Comparison of ENCODE assay signal across 8 cellular contexts in the genomic region with DNA sequence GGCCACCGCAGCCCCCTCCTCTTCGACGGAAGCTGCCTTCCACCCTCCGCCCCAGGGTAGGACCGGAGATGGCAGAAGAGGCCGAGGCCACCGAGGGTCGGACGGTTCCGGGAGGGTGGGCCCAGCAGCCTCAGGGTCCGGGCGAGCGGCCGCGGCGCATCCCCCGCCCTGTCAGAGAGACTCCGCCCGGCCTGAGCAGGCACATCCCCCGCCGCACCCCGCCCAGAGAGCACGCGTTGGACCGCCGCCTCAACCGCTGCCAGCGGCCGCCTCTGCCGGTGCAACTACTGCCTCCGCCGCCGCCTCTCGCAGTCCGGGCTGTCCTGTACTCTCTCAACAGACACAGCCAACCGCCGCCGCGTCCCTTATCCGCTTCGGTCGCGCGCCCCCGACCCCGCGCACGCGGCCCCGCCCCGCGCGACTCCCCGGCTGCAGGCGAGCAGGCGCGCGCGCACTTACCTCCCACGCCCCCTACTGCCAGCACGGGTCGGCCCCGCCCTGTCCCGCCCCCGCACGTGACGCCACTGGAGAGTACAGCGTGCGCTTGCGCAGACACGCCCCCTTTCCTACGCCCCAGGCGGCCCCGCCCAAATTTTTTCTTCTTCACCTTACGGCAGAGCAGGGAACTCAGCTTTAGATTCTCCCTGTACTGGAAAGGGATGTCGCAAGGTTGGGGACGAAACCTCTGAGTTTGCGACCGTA. TPM values are rescaled to one million over a fixed set of nuclear protein-coding genes. Genes with fewer than 3 reads are reported as not detected.
A peak's percentile ranks its signal among the peaks of the same experiment; 100 is the strongest.
DNase-seq lines count a peak whose midpoint lies in the region; ATAC-seq and TF ChIP-seq lines count a peak whose summit lies in the region.

Gene MYO9A (minus strand): TSS at position 453 of the 702 bp plus-strand sequence. CDS start 71,587 bp downstream, outside the sequence.

- no peaks in the 10 kb centered on the region for H3K9me3 ChIP-seq in ascending aorta
- H3K9me3 ChIP-seq in right atrium auricular region = no peaks in the 10 kb centered on the region
- H3K9me3 ChIP-seq in prostate gland = no peaks in the 10 kb centered on the region

- TF ChIP-seq POLR2A in prostate gland (IDR thresholded peaks at IDR 0.05) = peak; percentile 86

- WGBS in prostate gland = under 1% methylated on average over 40 of the region's 79 CpGs

- H3K27ac ChIP-seq in ascending aorta (peak within 1 kb of the TSS; percentile 90 to 97), right atrium auricular region (peak within 1 kb of the TSS; percentile 97 to 99), prostate gland (peak within 1 kb of the TSS; percentile 94 to 96)

- H3K36me3 ChIP-seq in ascending aorta (no peaks in the 10 kb centered on the region), right atrium auricular region (no peaks in the 10 kb centered on the region), prostate gland (no peaks in the 10 kb centered on the region)

- ATAC-seq in GM18499 (IDR thresholded peaks at IDR 0.05; ENCODE audit: insufficient read depth, unreplicated experiment) = peak; percentile 61
- peak; percentile 62 for ATAC-seq in HG02981 (IDR thresholded peaks at IDR 0.05; ENCODE audit: unreplicated experiment)

- H3K27me3 ChIP-seq in ascending aorta (no peaks in the 10 kb centered on the region), right atrium auricular region (no peaks in the 10 kb centered on the region), prostate gland (replicated peaks; ENCODE audit: insufficient read depth) (no peaks in the 10 kb centered on the region)

- H3K4me3 ChIP-seq in ascending aorta (peak within 1 kb of the TSS; percentile 74 to 87), right atrium auricular region (peak within 1 kb of the TSS; percentile 88 to 92), prostate gland (peak within 1 kb of the TSS; percentile 70 to 93)

- no peak for TF ChIP-seq CTCF in ascending aorta (IDR thresholded peaks at IDR 0.05)
- TF ChIP-seq CTCF in right atrium auricular region (IDR thresholded peaks at IDR 0.05) = peak in 1 of 2 donors; percentile 42
- TF ChIP-seq CTCF in prostate gland (IDR thresholded peaks at IDR 0.05) = peak; percentile 35 to 66 (median 40)

- DNase-seq in NCI-H2029 (lab: John Stamatoyannopoulos, UW) (peak; percentile 86), T-helper 22 cell (ENCODE audit: low read depth) (peak; percentile 96), ascending aorta (ENCODE audit: low spot score in 2 of 2) (peak; percentile 84 to 99), right atrium auricular region (ENCODE audit: low spot score) (peak; percentile 99), prostate gland (ENCODE audit: low spot score) (peak; percentile 98), ureter (ENCODE audit: low spot score) (peak; percentile 99)

- intact Hi-C loops in ascending aorta (cut with DNase I) = loop anchor here (1.0 to 5.0 kb wide), 4 partner anchors 37 to 354 kb away; partner anchors contain the start of genes ARIH1 and PARP6
- intact Hi-C loops in prostate gland (cut with DNase I) = loop anchor here (10.0 kb wide), 1 partner anchor 107 kb away; no protein-coding TSS in a partner anchor

- H3K4me1 ChIP-seq in ascending aorta (peaks cover 0 to 10% of the 10 kb centered on the region in 2 donors), right atrium auricular region (peaks cover 0 to 17% of the 10 kb centered on the region in 2 donors), prostate gland (replicated peaks) (peaks cover 7% of the 10 kb centered on the region)

RNA-seq across cellular contexts. Expression of gene MYO9A, which starts in this region (rescaled TPM):
- total RNA-seq in ascending aorta (128 TPM), right atrium auricular region (10 to 100 TPM; 23.4 to 24.1 TPM), prostate gland (100 to 1,000 TPM in 1 of 2 donors, 10 to 100 TPM in 1; 29.4 to 252 TPM), ureter (73.4 TPM)

Comparison
In these comparisons a context has a peak if more than half of its experiments do, and no peak if none do; other contexts are left out.
1. Peak in every context shown above with its lines: DNase-seq, ATAC-seq, H3K4me3 ChIP-seq and H3K27ac ChIP-seq.
2. CTCF ChIP-seq: peak in prostate gland (4 of 4); none in ascending aorta (0 of 3).